Comparison of ENCODE assay signal across 15 cellular contexts in the genomic region with DNA sequence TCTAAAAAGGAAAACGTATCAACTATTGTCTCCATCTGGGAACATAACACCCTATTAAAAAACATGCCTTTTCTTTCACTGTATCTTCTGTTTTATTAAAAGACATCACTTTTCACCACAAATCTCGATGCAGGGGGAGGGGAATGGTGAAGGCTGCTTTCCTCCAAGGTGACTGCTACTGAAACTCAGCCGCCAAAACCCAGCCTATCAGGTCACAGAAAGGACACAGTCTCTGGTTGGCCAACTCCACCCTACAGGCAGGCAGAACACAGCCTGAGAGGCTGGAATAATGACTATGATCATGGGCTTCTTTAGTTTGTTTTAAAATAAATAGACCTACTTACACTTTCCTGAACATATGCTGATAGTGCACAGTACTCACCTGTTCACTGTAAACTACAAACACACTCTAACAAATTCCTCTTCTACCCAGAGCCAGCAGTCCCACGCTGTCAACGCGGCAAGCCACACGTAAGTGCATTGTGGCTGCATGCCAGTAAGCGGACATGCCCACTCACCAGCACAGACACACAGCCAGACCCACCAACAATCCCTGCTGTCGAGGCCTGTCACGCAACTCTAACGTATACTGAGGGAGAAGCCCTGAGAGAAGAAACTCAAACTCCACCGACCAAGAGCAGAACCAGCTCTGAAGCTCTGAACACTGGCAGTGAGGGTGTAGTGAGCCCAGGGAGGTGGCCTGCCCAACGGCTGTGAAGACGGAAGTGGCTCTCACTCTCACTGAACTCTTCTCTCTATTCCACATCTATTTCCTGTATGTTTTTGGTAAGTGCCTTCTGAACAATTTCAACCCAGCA. TPM values are rescaled to one million over a fixed set of nuclear protein-coding genes. Genes with fewer than 3 reads are reported as not detected.
DNase-seq lines count a peak whose midpoint lies in the region; ATAC-seq and TF ChIP-seq lines count a peak whose summit lies in the region.
"Had no signal": no experiment of that assay in that cellular context is flagged by ENCODE, and none has a peak within 500 bp of the region (broad histone marks: within the 10 kb centered on the region; RNA-seq: fewer than 3 reads in every experiment).

No MANE protein-coding gene starts in this region.

- no peaks in the 10 kb centered on the region for H3K9me3 Mint-ChIP-seq in activated CD4-positive, alpha-beta T cell treated with anti-CD3 and anti-CD28 coated beads, Interleukin-2, amount 10 ng/mL, durations not matched to agents 24 days and 14 days
- no peaks in the 10 kb centered on the region for H3K9me3 Mint-ChIP-seq in nephron progenitor cell
- H3K9me3 Mint-ChIP-seq: neural progenitor cell had no signal

- H3K36me3 ChIP-seq in prostate gland: no peaks in the 10 kb centered on the region
- H3K36me3 ChIP-seq: neural progenitor cell had no signal

- H3K4me3 ChIP-seq in prostate gland: no peak overlapping the region
- H3K4me3 ChIP-seq: coronary artery, K562, neural progenitor cell had no signal

- 74% methylated on average over 14 of the region's 14 CpGs for WGBS in prostate gland

- no peaks in the 10 kb centered on the region for H3K27me3 Mint-ChIP-seq in activated CD4-positive, alpha-beta T cell treated with anti-CD3 and anti-CD28 coated beads, Interleukin-2, amount 10 ng/mL, durations not matched to agents 24 days and 14 days
- no peaks in the 10 kb centered on the region for H3K27me3 Mint-ChIP-seq in nephron progenitor cell (ENCODE audit: low read depth, poor library complexity)

- no peak for ATAC-seq in GM19467 (IDR thresholded peaks at IDR 0.05; ENCODE audit: unreplicated experiment)
- ATAC-seq: esophagus mucosa, K562, PC-3 had no signal

- in situ Hi-C loops in G401 (cut with HindIII; ENCODE audit: low sequenced_read_pairs): no loop called here

- TF ChIP-seq CTCF in nephron progenitor cell (IDR thresholded peaks at IDR 0.05) (no peak), prostate gland (IDR thresholded peaks at IDR 0.05) (no peak)

- H3K9me3 ChIP-seq in prostate gland: no peaks in the 10 kb centered on the region

- peak overlapping the region; percentile 34 for H3K27ac Mint-ChIP-seq in activated CD4-positive, alpha-beta T cell treated with anti-CD3 and anti-CD28 coated beads, Interleukin-2, amount 10 ng/mL, durations not matched to agents 24 days and 14 days
- peak overlapping the region; percentile 62 for H3K27ac Mint-ChIP-seq in nephron progenitor cell
- H3K27ac Mint-ChIP-seq: neural progenitor cell had no signal

- no peaks in the 10 kb centered on the region for H3K27me3 ChIP-seq in prostate gland (replicated peaks; ENCODE audit: insufficient read depth)
- H3K27me3 ChIP-seq: neural progenitor cell had no signal

- H3K4me1 ChIP-seq in prostate gland (replicated peaks): no peaks in the 10 kb centered on the region

- intact Hi-C loops in activated CD4-positive, alpha-beta T cell treated with anti-CD3 and anti-CD28 coated beads, Interleukin-2, amount 10 ng/mL, durations not matched to agents 24 days and 14 days (cut with micrococcal nuclease): no loop called here
- intact Hi-C loops in prostate gland (cut with DNase I): no loop called here

- H3K4me3 Mint-ChIP-seq in activated CD4-positive, alpha-beta T cell treated with anti-CD3 and anti-CD28 coated beads, Interleukin-2, amount 10 ng/mL, durations not matched to agents 24 days and 14 days: no peak overlapping the region
- no peak overlapping the region for H3K4me3 Mint-ChIP-seq in nephron progenitor cell
- H3K4me3 Mint-ChIP-seq: neural progenitor cell had no signal

- H3K27ac ChIP-seq in prostate gland: no peak overlapping the region
- H3K27ac ChIP-seq: coronary artery, neural progenitor cell had no signal

- peaks cover 14% of the 10 kb centered on the region for H3K4me1 Mint-ChIP-seq in activated CD4-positive, alpha-beta T cell treated with anti-CD3 and anti-CD28 coated beads, Interleukin-2, amount 10 ng/mL, durations not matched to agents 24 days and 14 days
- peaks cover 5% of the 10 kb centered on the region for H3K4me1 Mint-ChIP-seq in nephron progenitor cell

- DNase-seq in activated CD4-positive, alpha-beta T cell treated with anti-CD3 and anti-CD28 coated beads, Interleukin-2, amount 10 ng/mL, durations not matched to agents 24 days and 14 days: no peak
- DNase-seq in activated CD4-positive, alpha-beta T cell treated with anti-CD3 and anti-CD28 coated beads for 48 hours: no peak
- DNase-seq in RPMI8226 (peak; percentile 9), nephron progenitor cell (no peak), G401 (ENCODE audit: low spot score) (no peak), prostate gland (ENCODE audit: low spot score) (no peak)
- DNase-seq in central memory CD4-positive, alpha-beta T cell: peak; percentile 8
- DNase-seq: NCI-H1436, PC-3, substantia nigra had no signal

- H3K36me3 Mint-ChIP-seq in activated CD4-positive, alpha-beta T cell treated with anti-CD3 and anti-CD28 coated beads, Interleukin-2, amount 10 ng/mL, durations not matched to agents 24 days and 14 days (ENCODE audit: low read depth): peaks cover 48% of the 10 kb centered on the region
- peaks cover 48% of the 10 kb centered on the region for H3K36me3 Mint-ChIP-seq in nephron progenitor cell (ENCODE audit: low read depth)

- no peak for TF ChIP-seq POLR2A in prostate gland (IDR thresholded peaks at IDR 0.05)

RNA-seq across cellular contexts. Expression of a gene that starts 41.8 kb away (rescaled TPM):
- 94.6 and 96.3 TPM in 2 replicates for total RNA-seq in activated CD4-positive, alpha-beta T cell treated with anti-CD3 and anti-CD28 coated beads, Interleukin-2, amount 10 ng/mL, durations not matched to agents 24 days and 14 days
- total RNA-seq in G401 (2014; rRNA removed; shearing (Covaris generic)): 18.2 and 32.3 TPM in 2 replicates
- 10 to 100 TPM in 1 of 2 donors, 1 to 10 TPM in 1; 7.9 to 11.9 TPM for total RNA-seq in prostate gland

Comparison
In these comparisons a context has a peak if more than half of its experiments do, and no peak if none do; other contexts are left out.
1. DNase-seq: peak in RPMI8226 (single experiment) and central memory CD4-positive, alpha-beta T cell (single experiment); none in activated CD4-positive, alpha-beta T cell treated with anti-CD3 and anti-CD28 coated beads, Interleukin-2, amount 10 ng/mL, durations not matched to agents 24 days and 14 days (single experiment), activated CD4-positive, alpha-beta T cell treated with anti-CD3 and anti-CD28 coated beads for 48 hours (single experiment), nephron progenitor cell (single experiment), G401 (single experiment) and prostate gland (single experiment).